ENCODE assay signal across 26 cellular contexts in genomic region chr21:31234936-31235335, GRCh38.
"Had no signal": no experiment of that assay in that cellular context is flagged by ENCODE, and none has a peak within 500 bp of the region (broad histone marks: within the 10 kb centered on the region; RNA-seq: fewer than 3 reads in every experiment).

No MANE protein-coding gene starts in this region.

- FAIRE-seq: colon, TTC549 had no signal

- DNase-seq: activated B cell treated with CpG ODN at 0.5 μM for 24 hours; activated CD4-positive, alpha-beta T cell treated with anti-CD3 and anti-CD28 coated beads for 48 hours; activated CD4-positive, alpha-beta T cell treated with anti-CD3 and anti-CD28 coated beads, Interleukin-2, amount 50 U/mL, for 1 hour; activated CD4-positive, alpha-beta T cell treated with anti-CD3 and anti-CD28 coated beads, Interleukin-2, amount 50 U/mL, for 48 hours; activated CD8-positive, alpha-beta memory T cell treated with anti-CD3 and anti-CD28 coated beads for 24 hours; activated effector memory CD4-positive, alpha-beta T cell treated with anti-CD3 and anti-CD28 coated beads, Interleukin-2, amount 50 U/mL, for 16 hours; activated naive CD4-positive, alpha-beta T cell treated with anti-CD3 and anti-CD28 coated beads for 36 hours; activated naive CD8-positive, alpha-beta T cell treated with anti-CD3 and anti-CD28 coated beads for 36 hours; activated naive CD8-positive, alpha-beta T cell treated with anti-CD3 and anti-CD28 coated beads, Interleukin-2, amount 50 U/mL, for 24 hours; activated T-cell treated with anti-CD3 and anti-CD28 coated beads, Interleukin-2, amount 50 U/mL, for 48 hours; adrenal gland; amygdala; aorta; body of pancreas; cortex of kidney; dermis blood vessel endothelial cell; effector CD4-positive, alpha-beta T cell; effector memory CD8-positive, alpha-beta T cell; erythroblast; foreskin keratinocyte; gastrocnemius medialis; heart right ventricle; T-helper 2 cell; WERI-Rb-1 had no signal
